In the genomic region with DNA sequence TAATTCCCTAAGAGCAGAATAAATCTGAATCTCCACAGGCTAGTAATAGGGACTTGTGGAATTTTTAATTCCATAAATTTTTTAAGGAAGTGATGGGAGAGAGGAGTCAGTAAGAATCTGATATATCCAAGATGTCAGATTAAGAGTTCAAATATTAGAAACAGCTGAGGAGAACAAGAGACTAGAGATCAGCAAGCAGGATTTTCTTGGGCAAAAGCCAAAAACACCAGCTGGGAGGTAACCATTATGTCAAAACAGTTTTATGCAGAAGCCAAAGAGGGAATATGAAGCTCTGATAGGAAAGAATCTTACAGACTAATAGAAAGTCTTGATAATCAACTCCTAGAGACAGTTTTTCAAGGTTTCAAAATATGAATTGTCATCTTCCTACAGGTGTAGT, we compare ENCODE assay signal across 10 cellular contexts.
DNase-seq lines count a peak whose midpoint lies in the region; ATAC-seq, FAIRE-seq and TF ChIP-seq lines count a peak whose summit lies in the region.
"Had no signal": no experiment of that assay in that cellular context is flagged by ENCODE, and none has a peak within 500 bp of the region (broad histone marks: within the 10 kb centered on the region; RNA-seq: fewer than 3 reads in every experiment).

No MANE protein-coding gene starts in this region.

- no peak for ATAC-seq in HG02610 (IDR thresholded peaks at IDR 0.05; ENCODE audit: unreplicated experiment)
- no peak for ATAC-seq in GM19324 (IDR thresholded peaks at IDR 0.05; ENCODE audit: low FRiP score, unreplicated experiment)
- ATAC-seq in HepG2 = no peak

- intact Hi-C loops in colonic mucosa (cut with DNase I) = no loop called here
- intact Hi-C loops in HepG2 (cut with micrococcal nuclease; ENCODE audit: unreplicated experiment) = no loop called here

- H2AFZ ChIP-seq in HepG2 (ENCODE audit: low read length) = no peak overlapping the region

- TF ChIP-seq POLR2A in HepG2 (IDR thresholded peaks at IDR 0.05; ENCODE audit: insufficient read depth in 1 of 2, low read depth in 2 of 2, low read length in 2 of 2) = no peak

- H3K4me3 ChIP-seq in colonic mucosa (no peak overlapping the region), small intestine (ENCODE audit: low read depth in 1 of 2, low read length in 2 of 2) (no peak overlapping the region), HepG2 (replicated peaks in 1 of 3; ENCODE audit: insufficient read depth in 1 of 3, low read depth in 2 of 3, low read length in 3 of 3) (no peak overlapping the region)
- H3K4me3 ChIP-seq: tibial nerve had no signal

- H3K27me3 ChIP-seq in colonic mucosa = no peaks in the 10 kb centered on the region
- no peaks in the 10 kb centered on the region for H3K27me3 ChIP-seq in small intestine (ENCODE audit: control insufficient read depth in 2 of 2, insufficient read depth in 2 of 2, low read length in 2 of 2)
- H3K27me3 ChIP-seq in HepG2 (ENCODE audit: control insufficient read depth in 1 of 2, insufficient read depth in 2 of 2, low read length in 2 of 2) = no peaks in the 10 kb centered on the region
- H3K27me3 ChIP-seq: tibial nerve had no signal

- no peaks in the 10 kb centered on the region for H3K79me2 ChIP-seq in HepG2 (ENCODE audit: insufficient read depth, low read length)

- H3K36me3 ChIP-seq in colonic mucosa = no peaks in the 10 kb centered on the region
- no peaks in the 10 kb centered on the region for H3K36me3 ChIP-seq in small intestine (ENCODE audit: control insufficient read depth in 2 of 2, insufficient read depth in 2 of 2, low read length in 2 of 2)
- no peaks in the 10 kb centered on the region for H3K36me3 ChIP-seq in HepG2 (replicated peaks in 1 of 2; ENCODE audit: control insufficient read depth in 1 of 2, insufficient read depth in 2 of 2, low read length in 2 of 2)
- H3K36me3 ChIP-seq: tibial nerve had no signal

- in situ Hi-C loops in HepG2 (cut with HindIII; ENCODE audit: extremely low pct_ligation_motif_present, low pct_unique_long_range_greater_than_20kb) = no loop called here

- no peaks in the 10 kb centered on the region for H3K4me1 ChIP-seq in colonic mucosa
- H3K4me1 ChIP-seq in small intestine (ENCODE audit: control insufficient read depth in 2 of 2, insufficient read depth in 1 of 2, low read depth in 1 of 2, low read length in 1 of 2) = no peaks in the 10 kb centered on the region
- peaks cover 12% of the 10 kb centered on the region for H3K4me1 ChIP-seq in HepG2 (ENCODE audit: insufficient read depth, low read length)
- H3K4me1 ChIP-seq: tibial nerve had no signal

- BruUV-seq in HepG2 (replicated peaks; lab: Mats Ljungman, UMichigan) = no TSS peak

- H3K9ac ChIP-seq in colonic mucosa (ENCODE audit: low read depth in 2 of 2, low read length in 2 of 2) (no peak overlapping the region), HepG2 (ENCODE audit: insufficient read depth, low read depth, low read length) (no peak overlapping the region)

- no peak for TF ChIP-seq RAD21 in HepG2 (CRISPR knock-in tag; IDR thresholded peaks at IDR 0.05)

- DNase-seq in NCI-H1436 (lab: John Stamatoyannopoulos, UW) (peak; percentile 10), NCI-H1436 treated with DMSO at 0.1 percent for 48 hours (lab: John Stamatoyannopoulos, UW) (no peak), NCI-H446 (lab: John Stamatoyannopoulos, UW) (peak; percentile 27 to 80), colonic mucosa (peak; percentile 50), small intestine (peak; percentile 12), HepG2 (ENCODE audit: low spot score) (no peak)
- DNase-seq: activated CD4-positive, alpha-beta memory T cell treated with anti-CD3 and anti-CD28 coated beads for 36 hours had no signal

- H3K27ac ChIP-seq in colonic mucosa (no peak overlapping the region), small intestine (ENCODE audit: low read depth in 1 of 2, low read length in 1 of 2) (no peak overlapping the region), HepG2 (ENCODE audit: extremely low read length, insufficient read depth, low read length) (no peak overlapping the region)
- H3K27ac ChIP-seq: tibial nerve had no signal

- POLR2A ChIA-PET in HepG2 (lab: Yijun Ruan, JAX) = no interaction called here

- no peak for FAIRE-seq in small intestine (lab: Jason Lieb, UNC)
- no peak for FAIRE-seq in HepG2 (lab: Jason Lieb, UNC)

- CTCF ChIA-PET in HepG2 (lab: Yijun Ruan, JAX; ENCODE audit: low intra/inter-chr PET ratio, low total read pairs) = no interaction called here

- no peaks in the 10 kb centered on the region for H4K20me1 ChIP-seq in HepG2 (ENCODE audit: insufficient read depth, low read length)

- TF ChIP-seq CTCF in colonic mucosa (IDR thresholded peaks at IDR 0.05) (no peak), HepG2 (CRISPR knock-in tag; IDR thresholded peaks at IDR 0.05) (no peak)

- TF ChIP-seq EP300 in HepG2 (IDR thresholded peaks at IDR 0.05; ENCODE audit: low read depth in 2 of 2, low read length in 2 of 2) (no peak), HepG2 (CRISPR knock-in tag; IDR thresholded peaks at IDR 0.05; ENCODE audit: borderline replicate concordance) (no peak)

- no peaks in the 10 kb centered on the region for H3K9me3 ChIP-seq in colonic mucosa
- H3K9me3 ChIP-seq in small intestine (ENCODE audit: control insufficient read depth, low read depth) = no peaks in the 10 kb centered on the region
- H3K9me3 ChIP-seq in HepG2 (ENCODE audit: low read length) = no peaks in the 10 kb centered on the region

- H3K4me2 ChIP-seq in HepG2 (ENCODE audit: low read depth, low read length) = no peak overlapping the region

TF ChIP-seq in HepG2, 621 proteins besides CTCF, POLR2A, EP300 and RAD21:
- TF ChIP-seq MIXL1 (CRISPR knock-in tag; IDR thresholded peaks at IDR 0.05) (no peak), KLF11 (CRISPR knock-in tag; IDR thresholded peaks at IDR 0.05) (no peak), NRL (CRISPR knock-in tag; IDR thresholded peaks at IDR 0.05; ENCODE audit: borderline replicate concordance) (no peak), U2AF1 (optimal IDR thresholded peaks at IDR 0.05; ENCODE audit: low read depth, low read length) (no peak), RFXAP (CRISPR knock-in tag; IDR thresholded peaks at IDR 0.05; ENCODE audit: borderline replicate concordance) (no peak), DNMT3B (CRISPR knock-in tag; conservative IDR thresholded peaks at IDR 0.05) (no peak), ZNF335 (CRISPR knock-in tag; IDR thresholded peaks at IDR 0.05) (no peak), CCDC6 (CRISPR knock-in tag; IDR thresholded peaks at IDR 0.05) (no peak)
- TF ChIP-seq, protein P1, sequence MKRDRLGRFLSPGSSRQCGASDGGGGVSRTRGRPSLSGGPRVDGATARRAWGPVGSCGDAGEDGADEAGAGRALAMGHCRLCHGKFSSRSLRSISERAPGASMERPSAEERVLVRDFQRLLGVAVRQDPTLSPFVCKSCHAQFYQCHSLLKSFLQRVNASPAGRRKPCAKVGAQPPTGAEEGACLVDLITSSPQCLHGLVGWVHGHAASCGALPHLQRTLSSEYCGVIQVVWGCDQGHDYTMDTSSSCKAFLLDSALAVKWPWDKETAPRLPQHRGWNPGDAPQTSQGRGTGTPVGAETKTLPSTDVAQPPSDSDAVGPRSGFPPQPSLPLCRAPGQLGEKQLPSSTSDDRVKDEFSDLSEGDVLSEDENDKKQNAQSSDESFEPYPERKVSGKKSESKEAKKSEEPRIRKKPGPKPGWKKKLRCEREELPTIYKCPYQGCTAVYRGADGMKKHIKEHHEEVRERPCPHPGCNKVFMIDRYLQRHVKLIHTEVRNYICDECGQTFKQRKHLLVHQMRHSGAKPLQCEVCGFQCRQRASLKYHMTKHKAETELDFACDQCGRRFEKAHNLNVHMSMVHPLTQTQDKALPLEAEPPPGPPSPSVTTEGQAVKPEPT (CRISPR knock-in tag; IDR thresholded peaks at IDR 0.05; ENCODE audit: low read depth) = no peak
- TF ChIP-seq, protein P2, sequence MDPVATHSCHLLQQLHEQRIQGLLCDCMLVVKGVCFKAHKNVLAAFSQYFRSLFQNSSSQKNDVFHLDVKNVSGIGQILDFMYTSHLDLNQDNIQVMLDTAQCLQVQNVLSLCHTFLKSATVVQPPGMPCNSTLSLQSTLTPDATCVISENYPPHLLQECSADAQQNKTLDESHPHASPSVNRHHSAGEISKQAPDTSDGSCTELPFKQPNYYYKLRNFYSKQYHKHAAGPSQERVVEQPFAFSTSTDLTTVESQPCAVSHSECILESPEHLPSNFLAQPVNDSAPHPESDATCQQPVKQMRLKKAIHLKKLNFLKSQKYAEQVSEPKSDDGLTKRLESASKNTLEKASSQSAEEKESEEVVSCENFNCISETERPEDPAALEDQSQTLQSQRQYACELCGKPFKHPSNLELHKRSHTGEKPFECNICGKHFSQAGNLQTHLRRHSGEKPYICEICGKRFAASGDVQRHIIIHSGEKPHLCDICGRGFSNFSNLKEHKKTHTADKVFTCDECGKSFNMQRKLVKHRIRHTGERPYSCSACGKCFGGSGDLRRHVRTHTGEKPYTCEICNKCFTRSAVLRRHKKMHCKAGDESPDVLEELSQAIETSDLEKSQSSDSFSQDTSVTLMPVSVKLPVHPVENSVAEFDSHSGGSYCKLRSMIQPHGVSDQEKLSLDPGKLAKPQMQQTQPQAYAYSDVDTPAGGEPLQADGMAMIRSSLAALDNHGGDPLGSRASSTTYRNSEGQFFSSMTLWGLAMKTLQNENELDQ (CRISPR knock-in tag; IDR thresholded peaks at IDR 0.05; ENCODE audit: borderline replicate concordance) = no peak
- TF ChIP-seq, protein P3, sequence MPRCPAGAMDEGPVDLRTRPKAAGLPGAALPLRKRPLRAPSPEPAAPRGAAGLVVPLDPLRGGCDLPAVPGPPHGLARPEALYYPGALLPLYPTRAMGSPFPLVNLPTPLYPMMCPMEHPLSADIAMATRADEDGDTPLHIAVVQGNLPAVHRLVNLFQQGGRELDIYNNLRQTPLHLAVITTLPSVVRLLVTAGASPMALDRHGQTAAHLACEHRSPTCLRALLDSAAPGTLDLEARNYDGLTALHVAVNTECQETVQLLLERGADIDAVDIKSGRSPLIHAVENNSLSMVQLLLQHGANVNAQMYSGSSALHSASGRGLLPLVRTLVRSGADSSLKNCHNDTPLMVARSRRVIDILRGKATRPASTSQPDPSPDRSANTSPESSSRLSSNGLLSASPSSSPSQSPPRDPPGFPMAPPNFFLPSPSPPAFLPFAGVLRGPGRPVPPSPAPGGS (CRISPR knock-in tag; IDR thresholded peaks at IDR 0.05) = no peak

Comparison
In these comparisons a context has a peak if more than half of its experiments do, and no peak if none do; other contexts are left out.
1. DNase-seq: peak in NCI-H1436 (single experiment), NCI-H446 (2 of 2), colonic mucosa (single experiment) and small intestine (single experiment); none in NCI-H1436 treated with DMSO at 0.1 percent for 48 hours (single experiment) and HepG2 (single experiment).